In genomic region chr6:149860834-149861602, GRCh38 we compare ENCODE assay signal across 1 cellular context.
A peak's percentile ranks its signal among the peaks of the same experiment; 100 is the strongest.
TF ChIP-seq lines count a peak whose summit lies in the region.

No MANE protein-coding gene starts in this region.

TF ChIP-seq in HepG2, 621 proteins besides CTCF, POLR2A, EP300 and RAD21 (continued from another document and continues in another):
- TF ChIP-seq HNF1A (IDR thresholded peaks at IDR 0.05; ENCODE audit: low read depth) (peak; percentile 58; the same call in 1 of the 2 replicates), HNF1A (CRISPR knock-in tag; IDR thresholded peaks at IDR 0.05; ENCODE audit: borderline replicate concordance) (no peak), ARID4A (CRISPR knock-in tag; IDR thresholded peaks at IDR 0.05; ENCODE audit: borderline replicate concordance) (peak; percentile 73; the same call in 1 of the 2 replicates), GATAD1 (CRISPR knock-in tag; IDR thresholded peaks at IDR 0.05) (peak; percentile 82), SAFB2 (CRISPR knock-in tag; IDR thresholded peaks at IDR 0.05; ENCODE audit: borderline replicate concordance, low read depth) (no peak), ATAD3A (CRISPR knock-in tag; IDR thresholded peaks at IDR 0.05) (no peak), RFXAP (CRISPR knock-in tag; IDR thresholded peaks at IDR 0.05; ENCODE audit: borderline replicate concordance) (0 out of 2 replicates have a peak, but pooled peaks have one; percentile 41), ZNF383 (CRISPR knock-in tag; IDR thresholded peaks at IDR 0.05; ENCODE audit: borderline replicate concordance) (0 out of 2 replicates have a peak, but pooled peaks have one; percentile 43), GMEB1 (CRISPR knock-in tag; IDR thresholded peaks at IDR 0.05; ENCODE audit: borderline replicate concordance) (peak; percentile 45; the same call in 1 of the 2 replicates), ZNF256 (CRISPR knock-in tag; conservative IDR thresholded peaks at IDR 0.05) (no peak; the same call in 1 of the 2 replicates), MEF2D (CRISPR knock-in tag; IDR thresholded peaks at IDR 0.05) (peak; percentile 99), KIAA2018 (CRISPR knock-in tag; IDR thresholded peaks at IDR 0.05; ENCODE audit: borderline replicate concordance) (no peak), RFX5 (IDR thresholded peaks at IDR 0.05; ENCODE audit: low read depth, low read length) (no peak; the same call in 1 of the 2 replicates), ZNF580 (CRISPR knock-in tag; IDR thresholded peaks at IDR 0.05; ENCODE audit: borderline replicate concordance, low read depth) (0 out of 2 replicates have a peak, but pooled peaks have one; percentile 9), ZNF660 (CRISPR knock-in tag; IDR thresholded peaks at IDR 0.05; ENCODE audit: borderline replicate concordance, low read depth) (no peak), CC2D1A (CRISPR knock-in tag; IDR thresholded peaks at IDR 0.05) (peak; percentile 70; the same call in 1 of the 2 replicates), NR0B2 (CRISPR knock-in tag; IDR thresholded peaks at IDR 0.05) (no peak), ZNF263 (CRISPR knock-in tag; IDR thresholded peaks at IDR 0.05) (no peak; the same call in none of the 2 replicates), ZNF670 (CRISPR knock-in tag; IDR thresholded peaks at IDR 0.05; ENCODE audit: borderline replicate concordance) (no peak; the same call in 1 of the 2 replicates), ZNF468 (CRISPR knock-in tag; IDR thresholded peaks at IDR 0.05) (no peak), CENPX (CRISPR knock-in tag; IDR thresholded peaks at IDR 0.05) (no peak), ZSCAN22 (CRISPR knock-in tag; IDR thresholded peaks at IDR 0.05) (no peak), ZNF34 (CRISPR knock-in tag; IDR thresholded peaks at IDR 0.05; ENCODE audit: borderline replicate concordance) (no peak), CREM (IDR thresholded peaks at IDR 0.05) (peak; percentile 68), CREM (CRISPR knock-in tag; IDR thresholded peaks at IDR 0.05) (no peak), MAZ (IDR thresholded peaks at IDR 0.05; ENCODE audit: borderline replicate concordance, low read depth, low read length) (no peak), MAZ (CRISPR knock-in tag; IDR thresholded peaks at IDR 0.05; ENCODE audit: low read depth) (no peak), NFRKB (IDR thresholded peaks at IDR 0.05) (no peak), TRIM24 (CRISPR knock-in tag; IDR thresholded peaks at IDR 0.05) (no peak), SPEN (CRISPR knock-in tag; IDR thresholded peaks at IDR 0.05; ENCODE audit: low read depth) (0 out of 2 replicates have a peak, but pooled peaks have one; percentile 66)
